8 cellular contexts compared by ENCODE assay signal in the genomic region with DNA sequence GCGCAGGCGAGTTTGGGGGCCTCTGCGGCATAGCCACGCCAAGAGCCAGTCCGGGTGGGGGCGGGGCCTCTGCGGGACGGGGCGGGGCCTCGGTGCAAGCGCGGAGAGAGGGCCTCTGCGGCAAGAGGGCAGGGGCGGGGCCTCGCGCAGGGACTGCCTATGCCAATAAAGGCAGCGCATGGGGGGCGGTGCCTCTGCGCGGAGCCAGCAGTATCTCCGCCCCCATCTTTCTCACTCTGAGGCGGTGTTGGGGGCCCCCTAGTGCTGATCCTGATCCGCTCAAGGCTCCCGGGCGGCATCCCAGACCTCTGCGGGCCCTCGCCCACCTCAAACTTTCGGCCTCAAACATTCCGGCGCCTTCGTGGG. TPM values are rescaled to one million over a fixed set of nuclear protein-coding genes. Genes with fewer than 3 reads are reported as not detected.
DNase-seq lines count a peak whose midpoint lies in the region; ATAC-seq and TF ChIP-seq lines count a peak whose summit lies in the region.

No MANE protein-coding gene starts in this region.

- H3K27ac ChIP-seq in sigmoid colon: no peak overlapping the region

- H3K4me3 ChIP-seq in GM12864 (ENCODE audit: low read depth, low read length) (no peak overlapping the region), sigmoid colon (peak overlapping the region in 1 of 4 donors; percentile 3)

- WGBS in sigmoid colon, 2 donors: 6 to 11% methylated on average over 31 of the region's 31 CpGs

- H3K9me3 ChIP-seq in sigmoid colon: no peaks in the 10 kb centered on the region

- no peaks in the 10 kb centered on the region for H3K36me3 ChIP-seq in sigmoid colon

- ATAC-seq in HG02885 (IDR thresholded peaks at IDR 0.05; ENCODE audit: poor library complexity, unreplicated experiment): peak; percentile 77

- H3K4me1 ChIP-seq in sigmoid colon: peaks cover 0 to 21% (median 20%) of the 10 kb centered on the region in 4 donors

- TF ChIP-seq POLR2A in sigmoid colon (IDR thresholded peaks at IDR 0.05): no peak

- TF ChIP-seq EP300 in sigmoid colon (IDR thresholded peaks at IDR 0.05): no peak

- peak; percentile 21 for DNase-seq in GM12864 (ENCODE audit: low read depth)
- peak; percentile 55 to 80 (median 62) for DNase-seq in T-helper 1 cell
- peak; percentile 83 for DNase-seq in amniotic epithelial cell (ENCODE audit: low read depth)
- DNase-seq in hypothalamus (lab: John Stamatoyannopoulos, UW): peak in 44 of 51 donors; percentile 16 to 89 (median 68)
- DNase-seq in stimulated activated CD4-positive, alpha-beta T cell treated with anti-CD3 and anti-CD28 coated beads, Interleukin-12 subunit alpha, Interleukin-12 subunit beta, amount 100 ng/mL, for 24 hours (ENCODE audit: low read depth in 2 of 2): peak; percentile 50 to 81
- no peak for DNase-seq in RPMI8226
- DNase-seq in sigmoid colon: no peak

- H3K27me3 ChIP-seq in sigmoid colon: peaks cover 39 to 89% (median 65%) of the 10 kb centered on the region in 3 donors

- intact Hi-C loops in sigmoid colon (cut with DNase I): no loop called here

- TF ChIP-seq CTCF in GM12864 (IDR thresholded peaks at IDR 0.05; ENCODE audit: low read depth, low read length, missing control alignments) (peak; percentile 17), sigmoid colon (IDR thresholded peaks at IDR 0.05) (no peak)

RNA-seq across cellular contexts. Expression of a gene that starts 9.2 kb away (rescaled TPM):
- total RNA-seq in sigmoid colon: 1 to 10 TPM in 2 of 4 donors, under 1 TPM in 2; 0.33 to 1.6 (median 0.81) TPM
- 1 to 10 TPM in 1 of 3 donors, under 1 TPM in 2; 0.60 to 1.4 (median 0.69) TPM for polyA plus RNA-seq in sigmoid colon

RNA-seq across cellular contexts. Expression of a gene that starts 11.1 kb away (rescaled TPM):
- 1 to 10 TPM in 1 of 4 donors, not detected in 3; 2.2 TPM for total RNA-seq in sigmoid colon
- polyA plus RNA-seq in sigmoid colon: under 1 TPM in 1 of 3 donors, not detected in 2; 0.23 TPM

RNA-seq across cellular contexts. Expression of a gene that starts 11.3 kb away (rescaled TPM):
- total RNA-seq in sigmoid colon: under 1 TPM in 1 of 4 donors, not detected in 3; 0.36 TPM
- not detected for polyA plus RNA-seq in sigmoid colon

RNA-seq across cellular contexts. Expression of a gene that starts 28.1 kb away (rescaled TPM):
- total RNA-seq in sigmoid colon: 10 to 100 TPM in 2 of 4 donors, 1 to 10 TPM in 2; 7.4 to 22.4 (median 9.7) TPM
- polyA plus RNA-seq in sigmoid colon: 10 to 100 TPM; 21.7 to 37.7 (median 25.2) TPM

Comparison
In these comparisons a context has a peak if more than half of its experiments do, and no peak if none do; other contexts are left out.
1. DNase-seq: peak in GM12864 (single experiment), T-helper 1 cell (5 of 5), amniotic epithelial cell (single experiment), hypothalamus (44 of 51) and stimulated activated CD4-positive, alpha-beta T cell treated with anti-CD3 and anti-CD28 coated beads, Interleukin-12 subunit alpha, Interleukin-12 subunit beta, amount 100 ng/mL, for 24 hours (2 of 2); none in RPMI8226 (single experiment) and sigmoid colon (single experiment).